In the genomic region with DNA sequence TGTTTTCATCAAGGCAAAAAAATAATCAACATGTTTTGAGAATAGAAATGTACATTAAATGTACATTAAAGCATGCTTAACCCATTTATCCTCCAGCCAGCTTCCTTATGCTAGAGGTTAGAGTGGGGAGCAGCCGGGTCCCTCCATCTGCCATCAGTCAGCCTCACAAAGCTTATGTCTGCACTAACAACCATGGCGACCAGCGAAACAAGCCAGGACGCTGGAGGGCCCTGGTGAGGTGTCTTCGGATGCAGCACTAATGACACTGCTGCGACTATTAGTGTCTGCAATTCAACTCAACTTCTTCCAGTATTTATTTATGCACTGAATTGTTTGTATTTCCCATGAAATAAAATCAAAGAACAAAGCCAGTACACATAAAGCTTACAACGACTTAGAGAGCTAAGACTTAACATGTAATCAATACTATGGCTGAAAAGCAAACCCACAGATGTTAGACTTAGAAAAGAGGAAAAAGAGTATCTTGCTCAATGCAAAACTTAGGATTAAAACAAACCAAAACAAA, we compare ENCODE assay signal across 1 cellular context.
TF ChIP-seq lines count a peak whose summit lies in the region.

No MANE protein-coding gene starts in this region.

TF ChIP-seq in WTC11, 78 proteins besides CTCF, POLR2A, EP300 and RAD21 (continued from another document):
- TF ChIP-seq, protein P1, sequence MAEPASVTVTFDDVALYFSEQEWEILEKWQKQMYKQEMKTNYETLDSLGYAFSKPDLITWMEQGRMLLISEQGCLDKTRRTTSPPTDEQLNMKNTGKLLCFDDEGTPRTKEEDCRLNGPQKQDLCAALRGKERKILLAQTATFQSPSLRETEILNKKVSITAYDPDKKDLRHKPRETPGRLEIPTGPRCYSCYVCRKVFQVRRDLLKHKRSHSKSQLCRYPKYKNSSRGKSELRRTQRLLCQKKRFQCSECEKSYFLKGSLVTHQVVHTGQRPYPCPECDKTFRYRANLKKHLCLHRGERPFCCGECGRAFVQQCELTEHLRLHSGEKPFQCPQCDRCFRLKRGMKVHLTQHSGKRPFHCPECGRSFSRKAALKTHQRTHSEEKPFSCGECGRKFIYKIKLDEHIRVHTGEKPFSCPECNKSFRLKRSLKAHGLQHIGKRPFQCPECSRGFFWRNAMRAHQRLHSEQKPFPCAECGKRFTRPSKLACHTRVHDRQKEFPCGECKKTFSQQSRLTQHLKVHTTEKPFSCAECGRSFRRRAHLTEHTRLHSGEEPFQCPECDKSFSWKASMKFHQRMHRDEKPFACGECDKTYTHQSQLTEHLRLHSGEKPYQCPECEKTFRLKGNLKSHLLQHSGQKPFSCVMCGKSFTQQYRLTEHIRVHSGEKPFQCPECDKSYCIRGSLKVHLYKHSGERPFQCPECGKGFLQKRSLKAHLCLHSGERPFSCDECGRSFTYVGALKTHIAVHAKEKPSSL (CRISPR knock-in tag; conservative IDR thresholded peaks at IDR 0.05), result no peak
